1 cellular context compared by ENCODE assay signal in genomic region chr10:60170250-60170649, GRCh38.
TF ChIP-seq lines count a peak whose summit lies in the region.

No MANE protein-coding gene starts in this region.

TF ChIP-seq in A549, 52 proteins besides CTCF, POLR2A, EP300 and RAD21 (continued from another document):
- TF ChIP-seq, protein P1, sequence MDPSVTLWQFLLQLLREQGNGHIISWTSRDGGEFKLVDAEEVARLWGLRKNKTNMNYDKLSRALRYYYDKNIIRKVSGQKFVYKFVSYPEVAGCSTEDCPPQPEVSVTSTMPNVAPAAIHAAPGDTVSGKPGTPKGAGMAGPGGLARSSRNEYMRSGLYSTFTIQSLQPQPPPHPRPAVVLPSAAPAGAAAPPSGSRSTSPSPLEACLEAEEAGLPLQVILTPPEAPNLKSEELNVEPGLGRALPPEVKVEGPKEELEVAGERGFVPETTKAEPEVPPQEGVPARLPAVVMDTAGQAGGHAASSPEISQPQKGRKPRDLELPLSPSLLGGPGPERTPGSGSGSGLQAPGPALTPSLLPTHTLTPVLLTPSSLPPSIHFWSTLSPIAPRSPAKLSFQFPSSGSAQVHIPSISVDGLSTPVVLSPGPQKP (IDR thresholded peaks at IDR 0.05; ENCODE audit: low read depth, low read length) = no peak
- no peak for TF ChIP-seq PBX3 (IDR thresholded peaks at IDR 0.05)
- no peak for TF ChIP-seq RNF2 (IDR thresholded peaks at IDR 0.05; ENCODE audit: borderline replicate concordance, low read depth)
- TF ChIP-seq EHMT2 (IDR thresholded peaks at IDR 0.05; ENCODE audit: low read depth) = no peak
- TF ChIP-seq HOXB13 (CRISPR knock-in tag; IDR thresholded peaks at IDR 0.05; ENCODE audit: low read depth) = no peak
- TF ChIP-seq MYC (IDR thresholded peaks at IDR 0.05; ENCODE audit: borderline replicate concordance, low read length) = no peak
- TF ChIP-seq, protein P2, sequence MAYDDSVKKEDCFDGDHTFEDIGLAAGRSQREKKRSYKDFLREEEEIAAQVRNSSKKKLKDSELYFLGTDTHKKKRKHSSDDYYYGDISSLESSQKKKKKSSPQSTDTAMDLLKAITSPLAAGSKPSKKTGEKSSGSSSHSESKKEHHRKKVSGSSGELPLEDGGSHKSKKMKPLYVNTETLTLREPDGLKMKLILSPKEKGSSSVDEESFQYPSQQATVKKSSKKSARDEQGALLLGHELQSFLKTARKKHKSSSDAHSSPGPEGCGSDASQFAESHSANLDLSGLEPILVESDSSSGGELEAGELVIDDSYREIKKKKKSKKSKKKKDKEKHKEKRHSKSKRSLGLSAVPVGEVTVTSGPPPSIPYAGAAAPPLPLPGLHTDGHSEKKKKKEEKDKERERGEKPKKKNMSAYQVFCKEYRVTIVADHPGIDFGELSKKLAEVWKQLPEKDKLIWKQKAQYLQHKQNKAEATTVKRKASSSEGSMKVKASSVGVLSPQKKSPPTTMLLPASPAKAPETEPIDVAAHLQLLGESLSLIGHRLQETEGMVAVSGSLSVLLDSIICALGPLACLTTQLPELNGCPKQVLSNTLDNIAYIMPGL (CRISPR knock-in tag; IDR thresholded peaks at IDR 0.05; ENCODE audit: borderline replicate concordance) = no peak
- TF ChIP-seq KDM1A (IDR thresholded peaks at IDR 0.05; ENCODE audit: low read depth) = no peak
